Comparison of ENCODE assay signal across 26 cellular contexts in the genomic region with DNA sequence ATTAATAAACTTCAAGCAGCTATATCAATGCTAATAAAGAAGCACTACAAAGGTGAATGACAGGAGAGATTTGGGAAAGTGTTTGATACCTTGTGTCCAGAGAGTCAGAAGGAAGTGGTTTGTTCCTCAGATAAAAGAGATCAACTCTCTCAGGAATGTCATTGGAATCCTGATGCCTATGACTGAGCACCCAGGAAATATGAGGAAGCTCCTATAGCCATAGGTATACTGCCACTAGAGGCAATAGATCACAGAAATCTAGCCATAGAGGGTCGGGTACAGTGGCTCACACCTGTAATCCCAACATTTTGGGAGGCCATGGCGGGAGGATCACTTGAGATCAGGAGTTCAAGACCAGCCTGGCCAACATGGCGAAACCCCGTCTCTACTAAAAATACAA.
DNase-seq lines count a peak whose midpoint lies in the region; FAIRE-seq and TF ChIP-seq lines count a peak whose summit lies in the region.
"Had no signal": no experiment of that assay in that cellular context is flagged by ENCODE, and none has a peak within 500 bp of the region (broad histone marks: within the 10 kb centered on the region; RNA-seq: fewer than 3 reads in every experiment).

No MANE protein-coding gene starts in this region.

- H2AFZ ChIP-seq in H9 (ENCODE audit: low read length), result no peak overlapping the region
- H2AFZ ChIP-seq: PC-9 had no signal

- H3K4me3 ChIP-seq in bronchial epithelial cell (ENCODE audit: low read depth, low read length), result no peak overlapping the region
- H3K4me3 ChIP-seq: A549, GM12878, PC-9, SJSA1 had no signal

- H3K27ac ChIP-seq in H9 (ENCODE audit: insufficient read length, low read depth, low read length), result no peak overlapping the region
- H3K27ac ChIP-seq: A549, PC-9, SJSA1 had no signal

- no peak overlapping the region for H4K5ac ChIP-seq in H9 (ENCODE audit: insufficient read length, low read depth, low read length)

- no peak overlapping the region for H3T11ph ChIP-seq in H9 (ENCODE audit: low read length)

- DNase-seq in H9 (no peak), bronchial epithelial cell (ENCODE audit: low read depth) (peak; percentile 10), iPS DF 19.7 (ENCODE audit: low read depth, low spot score) (peak; percentile 33), renal cortical epithelial cell (ENCODE audit: low read depth) (peak; percentile 8), amygdala (lab: John Stamatoyannopoulos, UW) (no peak), NCI-H1105 treated with DMSO at 0.1 percent for 48 hours (lab: John Stamatoyannopoulos, UW) (no peak), activated gamma-delta T cell treated with Interleukin-2 at 50 U/mL for 16 hours (no peak)
- DNase-seq: C1 segment of cervical spinal cord; CD4-positive, alpha-beta memory T cell; COR-L47; DMS53; GDM1; KBM-7; MV-4-11; NCI-H1105; NCI-H146; NCI-H1930; NCI-H2107; NCI-H524; NCI-H748 treated with DMSO at 0.1 percent for 48 hours; PC-9; Right ventricle myocardium superior had no signal

- no peak overlapping the region for H3K18ac ChIP-seq in H9 (ENCODE audit: insufficient read length, low read depth, low read length)

- H2BK20ac ChIP-seq in H9 (ENCODE audit: low read depth, low read length, poor library complexity, severe bottlenecking), result no peak overlapping the region

- no peak overlapping the region for H4K8ac ChIP-seq in H9 (replicated peaks; ENCODE audit: insufficient read length, low read depth, low read length)

- H3K79me1 ChIP-seq in H9 (ENCODE audit: insufficient read depth, low read depth, low read length, poor library complexity, severe bottlenecking), result no peaks in the 10 kb centered on the region

- no peak overlapping the region for H2BK120ac ChIP-seq in H9 (ENCODE audit: low read depth, low read length, poor library complexity, severe bottlenecking)

- H3K4me3 Mint-ChIP-seq in H9, result no peak overlapping the region
- H3K4me3 Mint-ChIP-seq: CD4-positive, alpha-beta memory T cell had no signal

- no peaks in the 10 kb centered on the region for H3K36me3 ChIP-seq in bronchial epithelial cell (ENCODE audit: control insufficient read depth, insufficient read depth, low read length)
- H3K36me3 ChIP-seq: SJSA1 had no signal

- H2BK15ac ChIP-seq in H9 (ENCODE audit: low read depth, low read length), result no peak overlapping the region

- no peaks in the 10 kb centered on the region for H3K23me2 ChIP-seq in H9 (ENCODE audit: insufficient read length, low read depth, low read length, poor library complexity, severe bottlenecking)

- H3K36me3 Mint-ChIP-seq in H9 (ENCODE audit: insufficient read depth in 1 of 3, low read depth in 3 of 3), result no peaks in the 10 kb centered on the region
- H3K36me3 Mint-ChIP-seq: CD4-positive, alpha-beta memory T cell had no signal

- peaks cover 15 to 16% of the 10 kb centered on the region in 2 experiments for H3K4me1 Mint-ChIP-seq in H9
- H3K4me1 Mint-ChIP-seq: CD4-positive, alpha-beta memory T cell had no signal

- no peak overlapping the region for H3K9ac ChIP-seq in H9 (ENCODE audit: extremely low read depth, insufficient read length, low read length)

- H3K27ac Mint-ChIP-seq in H9, result 0 out of 7 replicates have a peak overlapping the region, but pooled peaks of 1 of the 3 experiments have one; percentile 54
- H3K27ac Mint-ChIP-seq: CD4-positive, alpha-beta memory T cell had no signal

- no peak overlapping the region for H3K23ac ChIP-seq in H9 (ENCODE audit: insufficient read length, low read depth, low read length)

- H3K9me3 ChIP-seq in H9 (ENCODE audit: control insufficient read depth, low read depth, low read length), result no peaks in the 10 kb centered on the region
- H3K9me3 ChIP-seq: A549, SJSA1 had no signal

- H3K56ac ChIP-seq in H9 (ENCODE audit: insufficient read length, low read depth, low read length), result no peak overlapping the region

- no peaks in the 10 kb centered on the region for H3K27me3 ChIP-seq in H9 (ENCODE audit: insufficient read depth, low read length)
- H3K27me3 ChIP-seq in bronchial epithelial cell (ENCODE audit: control insufficient read depth, insufficient read depth, low read length), result no peaks in the 10 kb centered on the region
- H3K27me3 ChIP-seq: SJSA1 had no signal

- no peaks in the 10 kb centered on the region for H3K27me3 Mint-ChIP-seq in H9 (ENCODE audit: low read depth)

- H4K91ac ChIP-seq in H9 (ENCODE audit: insufficient read length, low read depth, low read length), result no peak overlapping the region

- no peak overlapping the region for H3K4me2 ChIP-seq in H9 (ENCODE audit: insufficient read depth, insufficient read length, low read length)
- H3K4me2 ChIP-seq: A549, PC-9 had no signal

- no peak overlapping the region for H2BK5ac ChIP-seq in H9 (ENCODE audit: insufficient read length, low read length)

- no peaks in the 10 kb centered on the region for H4K20me1 ChIP-seq in H9 (ENCODE audit: control insufficient read depth, insufficient read depth, insufficient read length)

- no peak overlapping the region for H3K14ac ChIP-seq in H9 (ENCODE audit: insufficient read depth, low read length)

- no peak overlapping the region for H2BK12ac ChIP-seq in H9 (ENCODE audit: insufficient read length, low read depth, low read length)

- no peak overlapping the region for H3K4ac ChIP-seq in H9 (ENCODE audit: low read depth, low read length)

- no peaks in the 10 kb centered on the region for H3K4me1 ChIP-seq in H9 (ENCODE audit: insufficient read depth, low read length)
- H3K4me1 ChIP-seq: A549, SJSA1 had no signal

- peak; percentile 40; the same call in 2 of the 3 replicates for TF ChIP-seq CTCF in H9 (conservative IDR thresholded peaks at IDR 0.05)
- no peak for TF ChIP-seq CTCF in bronchial epithelial cell (IDR thresholded peaks at IDR 0.05; ENCODE audit: insufficient read depth, low read length, severe bottlenecking)

- no peak for FAIRE-seq in bronchial epithelial cell (lab: Jason Lieb, UNC)
- FAIRE-seq: A549, GM12878, HTR-8/SVneo had no signal

- no peak overlapping the region for H2AK5ac ChIP-seq in H9 (ENCODE audit: insufficient read length, low read length)

- no CpG with 5 or more reads among the region's 4 CpGs for WGBS in H9 (ENCODE audit: extremely low coverage, insufficient read length, low lambda C conversion rate)

- H3K79me2 ChIP-seq in H9 (ENCODE audit: insufficient read depth, low read length), result no peaks in the 10 kb centered on the region

- no peaks in the 10 kb centered on the region for H3K9me3 Mint-ChIP-seq in H9

Comparison
In these comparisons a context has a peak if more than half of its experiments do, and no peak if none do; other contexts are left out.
1. DNase-seq: peak in bronchial epithelial cell (single experiment), iPS DF 19.7 (single experiment) and renal cortical epithelial cell (single experiment); none in H9 (single experiment), amygdala (0 of 56), NCI-H1105 treated with DMSO at 0.1 percent for 48 hours (single experiment) and activated gamma-delta T cell treated with Interleukin-2 at 50 U/mL for 16 hours (single experiment).